Comparison of ENCODE assay signal across 15 cellular contexts in genomic region chr5:56522972-56523371, GRCh38.
A peak's percentile ranks its signal among the peaks of the same experiment; 100 is the strongest.
DNase-seq lines count a peak whose midpoint lies in the region; ATAC-seq and TF ChIP-seq lines count a peak whose summit lies in the region.
"Had no signal": no experiment of that assay in that cellular context is flagged by ENCODE, and none has a peak within 500 bp of the region (broad histone marks: within the 10 kb centered on the region; RNA-seq: fewer than 3 reads in every experiment).

No MANE protein-coding gene starts in this region.

- H3K18ac ChIP-seq in IMR-90 (ENCODE audit: low read depth, low read length): no peak overlapping the region

- H2AK9ac ChIP-seq in IMR-90 (replicated peaks; ENCODE audit: low read depth, low read length, poor library complexity): no peak overlapping the region

- H3K4me2 ChIP-seq in IMR-90 (ENCODE audit: low read depth, low read length) (no peak overlapping the region), OCI-LY7 (ENCODE audit: low read length) (no peak overlapping the region)

- peaks cover 2% of the 10 kb centered on the region; the same call in 1 of the 2 replicates for H3K4me1 ChIP-seq in IMR-90 (ENCODE audit: control insufficient read depth, insufficient read depth, low read length)
- H3K4me1 ChIP-seq in esophagus muscularis mucosa: peaks cover 9 to 34% (median 23%) of the 10 kb centered on the region in 4 donors
- H3K4me1 ChIP-seq in thoracic aorta (ENCODE audit: control insufficient read depth in 1 of 2, low read depth in 2 of 2): peaks cover 19 to 39% of the 10 kb centered on the region in 2 donors
- H3K4me1 ChIP-seq in OCI-LY7 (ENCODE audit: insufficient read depth, low read length, poor library complexity, severe bottlenecking): no peaks in the 10 kb centered on the region

- no peak overlapping the region for H4K91ac ChIP-seq in IMR-90 (ENCODE audit: insufficient read depth, low read depth, low read length)

- no peak overlapping the region for H2BK5ac ChIP-seq in IMR-90 (ENCODE audit: low read depth, low read length, poor library complexity, severe bottlenecking)

- H4K20me1 ChIP-seq in IMR-90 (ENCODE audit: insufficient read depth, low read length): no peaks in the 10 kb centered on the region
- H4K20me1 ChIP-seq in OCI-LY7 (ENCODE audit: insufficient read depth, low read length): no peaks in the 10 kb centered on the region

- TF ChIP-seq CTCF in IMR-90 (conservative IDR thresholded peaks at IDR 0.05; ENCODE audit: low read depth, low read length) (no peak), esophagus muscularis mucosa (IDR thresholded peaks at IDR 0.05) (no peak), thoracic aorta (IDR thresholded peaks at IDR 0.05) (no peak), OCI-LY7 (conservative IDR thresholded peaks at IDR 0.05; ENCODE audit: low read length) (no peak), chondrocyte (IDR thresholded peaks at IDR 0.05) (no peak)

- peaks cover 8% of the 10 kb centered on the region for H3K27me3 ChIP-seq in IMR-90 (ENCODE audit: control insufficient read depth, insufficient read depth, low read length)
- no peaks in the 10 kb centered on the region for H3K27me3 ChIP-seq in esophagus muscularis mucosa
- H3K27me3 ChIP-seq in thoracic aorta (replicated peaks; ENCODE audit: insufficient read depth): no peaks in the 10 kb centered on the region

- no peak overlapping the region for H2AFZ ChIP-seq in IMR-90 (replicated peaks; ENCODE audit: low read length, poor library complexity)
- no peak overlapping the region for H2AFZ ChIP-seq in OCI-LY7 (ENCODE audit: low read length)

- no peak overlapping the region for H2BK20ac ChIP-seq in IMR-90 (ENCODE audit: low read depth, low read length)

- dilution Hi-C loops in IMR-90 (cut with HindIII; ENCODE audit: low sequenced_read_pairs, unreplicated experiment): no loop called here

- no peak overlapping the region for H4K5ac ChIP-seq in IMR-90 (ENCODE audit: low read depth, low read length)

- no peaks in the 10 kb centered on the region for H3K79me2 ChIP-seq in OCI-LY7 (ENCODE audit: insufficient read depth, low read depth, low read length)

- H3K56ac ChIP-seq in IMR-90 (ENCODE audit: extremely low read depth, insufficient read depth, low read length): no peak overlapping the region

- no peak for TF ChIP-seq POLR2A in IMR-90 (IDR thresholded peaks at IDR 0.05; ENCODE audit: low read depth, low read length)
- no peak for TF ChIP-seq POLR2A in esophagus muscularis mucosa (IDR thresholded peaks at IDR 0.05; ENCODE audit: low read depth)

- H3K27me3 Mint-ChIP-seq in chondrocyte (ENCODE audit: low read depth): no peaks in the 10 kb centered on the region
- H3K27me3 Mint-ChIP-seq: activated T-cell treated with anti-CD3 and anti-CD28 coated beads, Interleukin-2, amount 50 U/mL, for 24 hours; CD4-positive, alpha-beta T cell; stimulated activated naive B cell treated with anti-CD40 and anti-IgM and Interleukin-4, amounts not matched to agents 10 μg/mL and 1 μg/mL and 100 μg/mL, for 72 hours had no signal

- H3K27ac Mint-ChIP-seq in chondrocyte (ENCODE audit: unreplicated experiment): no peak overlapping the region
- H3K27ac Mint-ChIP-seq: activated T-cell treated with anti-CD3 and anti-CD28 coated beads, Interleukin-2, amount 50 U/mL, for 24 hours; CD4-positive, alpha-beta T cell; progenitor cell of endocrine pancreas; stimulated activated naive B cell treated with anti-CD40 and anti-IgM and Interleukin-4, amounts not matched to agents 10 μg/mL and 1 μg/mL and 100 μg/mL, for 72 hours; T-helper 1 cell treated with Interleukin-12 subunit alpha and Interleukin-12 subunit beta and Interleukin-4 antibody, amounts not matched to agents 30 μg/mL and 1 μg/mL, for 36 hours had no signal

- H3K9me3 Mint-ChIP-seq in chondrocyte (ENCODE audit: low read depth): no peaks in the 10 kb centered on the region
- H3K9me3 Mint-ChIP-seq: activated T-cell treated with anti-CD3 and anti-CD28 coated beads, Interleukin-2, amount 50 U/mL, for 24 hours; CD4-positive, alpha-beta T cell; stimulated activated naive B cell treated with anti-CD40 and anti-IgM and Interleukin-4, amounts not matched to agents 10 μg/mL and 1 μg/mL and 100 μg/mL, for 72 hours; T-helper 1 cell treated with Interleukin-12 subunit alpha and Interleukin-12 subunit beta and Interleukin-4 antibody, amounts not matched to agents 30 μg/mL and 1 μg/mL, for 36 hours had no signal

- no peaks in the 10 kb centered on the region for H3K9me2 ChIP-seq in OCI-LY7 (ENCODE audit: insufficient read depth, low read length)

- in situ Hi-C loops in IMR-90 (cut with MboI; ENCODE audit: low sequenced_read_pairs): no loop called here

- TF ChIP-seq RAD21 in IMR-90 (IDR thresholded peaks at IDR 0.05; ENCODE audit: low read length): no peak

- TF ChIP-seq EP300 in esophagus muscularis mucosa (IDR thresholded peaks at IDR 0.05): no peak

- no peak overlapping the region for H3K14ac ChIP-seq in IMR-90 (replicated peaks; ENCODE audit: low read depth, low read length)

- DNase-seq in IMR-90 (peak; percentile 24), esophagus muscularis mucosa (ENCODE audit: extremely low spot score) (no peak), left lobe of liver (ENCODE audit: low spot score) (peak; percentile 72), thoracic aorta (ENCODE audit: low spot score) (peak; percentile 9), OCI-LY7 (ENCODE audit: low spot score) (no peak), HuH-7 (ENCODE audit: low spot score) (no peak), chondrocyte (ENCODE audit: low spot score) (no peak)
- DNase-seq: activated CD4-positive, alpha-beta T cell treated with anti-CD3 and anti-CD28 coated beads for 4 hours; activated T-cell treated with anti-CD3 and anti-CD28 coated beads, Interleukin-2, amount 50 U/mL, for 24 hours; CD4-positive, alpha-beta T cell; stimulated activated CD4-positive, alpha-beta T cell treated with anti-CD3 and anti-CD28 coated beads, Interleukin-4, amount 100 ng/mL, for 24 hours; stimulated activated naive B cell treated with anti-CD40 and anti-IgM and Interleukin-4, amounts not matched to agents 10 μg/mL and 1 μg/mL and 100 μg/mL, for 72 hours had no signal

- no peak overlapping the region for H2BK15ac ChIP-seq in IMR-90 (ENCODE audit: low read depth, low read length)

- ATAC-seq in IMR-90 (ENCODE audit: low read depth): peak; percentile 21; the same call in 1 of the 2 replicates
- ATAC-seq in left lobe of liver: peak; percentile 97
- peak; percentile 56 for ATAC-seq in thoracic aorta (ENCODE audit: insufficient number of reproducible peaks, low FRiP score, low read depth)
- ATAC-seq in GM21447 (IDR thresholded peaks at IDR 0.05; ENCODE audit: unreplicated experiment): no peak
- ATAC-seq: stimulated activated naive B cell treated with anti-CD40 and anti-IgM and Interleukin-4, amounts not matched to agents 10 μg/mL and 1 μg/mL and 100 μg/mL, for 72 hours had no signal

- H3K9me3 ChIP-seq in IMR-90 (ENCODE audit: control insufficient read depth, insufficient read depth, low read length) (no peaks in the 10 kb centered on the region), esophagus muscularis mucosa (no peaks in the 10 kb centered on the region), thoracic aorta (no peaks in the 10 kb centered on the region), OCI-LY7 (ENCODE audit: low read length) (no peaks in the 10 kb centered on the region)

- BruUV-seq in IMR-90 (replicated peaks; lab: Mats Ljungman, UMichigan): no TSS peak
- BruUV-seq in OCI-LY7 (replicated peaks; lab: Mats Ljungman, UMichigan): no TSS peak

- H3K23ac ChIP-seq in IMR-90 (ENCODE audit: low read depth, low read length): no peak overlapping the region

- POLR2A ChIA-PET in IMR-90 (lab: Charles Lee; ENCODE audit: unreplicated experiment): no interaction called here
- POLR2A ChIA-PET in OCI-LY7 (lab: Charles Lee): no interaction called here

- intact Hi-C loops in IMR-90 (cut with micrococcal nuclease) (no loop called here), esophagus muscularis mucosa (cut with DNase I) (no loop called here), OCI-LY7 (cut with micrococcal nuclease; ENCODE audit: unreplicated experiment) (no loop called here)

- no peak overlapping the region for H3K4me3 Mint-ChIP-seq in chondrocyte (ENCODE audit: unreplicated experiment)
- H3K4me3 Mint-ChIP-seq: activated T-cell treated with anti-CD3 and anti-CD28 coated beads, Interleukin-2, amount 50 U/mL, for 24 hours; CD4-positive, alpha-beta T cell; stimulated activated naive B cell treated with anti-CD40 and anti-IgM and Interleukin-4, amounts not matched to agents 10 μg/mL and 1 μg/mL and 100 μg/mL, for 72 hours; T-helper 1 cell treated with Interleukin-12 subunit alpha and Interleukin-12 subunit beta and Interleukin-4 antibody, amounts not matched to agents 30 μg/mL and 1 μg/mL, for 36 hours had no signal

- no peak overlapping the region for H4K8ac ChIP-seq in IMR-90 (ENCODE audit: low read depth in 2 of 2, low read length in 2 of 2)

- no peak overlapping the region for H3K27ac ChIP-seq in IMR-90 (ENCODE audit: insufficient read depth, low read length)
- peak overlapping the region in 3 of 4 donors; percentile 3 to 53 (median 51) for H3K27ac ChIP-seq in esophagus muscularis mucosa (replicated peaks in 1 of 4)
- peak overlapping the region; percentile 35 to 54 for H3K27ac ChIP-seq in thoracic aorta
- no peak overlapping the region for H3K27ac ChIP-seq in OCI-LY7 (ENCODE audit: low read depth, low read length, poor library complexity, severe bottlenecking)

- H3K36me3 Mint-ChIP-seq in chondrocyte (ENCODE audit: low read depth): no peaks in the 10 kb centered on the region
- H3K36me3 Mint-ChIP-seq: stimulated activated naive B cell treated with anti-CD40 and anti-IgM and Interleukin-4, amounts not matched to agents 10 μg/mL and 1 μg/mL and 100 μg/mL, for 72 hours had no signal

- CTCF ChIA-PET in IMR-90 (lab: Yijun Ruan, JAX) (no interaction called here), OCI-LY7 (lab: Charles Lee; ENCODE audit: unreplicated experiment) (interaction anchor here (0.5 kb wide), 1 partner anchor 10 kb away, joined by 3 read pairs; no protein-coding TSS in a partner anchor)

- H3K4ac ChIP-seq in IMR-90 (ENCODE audit: low read depth, low read length): no peak overlapping the region

- no peak overlapping the region for H2AK5ac ChIP-seq in IMR-90 (ENCODE audit: low read depth, low read length)

- H3K9me1 ChIP-seq in IMR-90 (ENCODE audit: insufficient read depth, low read length): no peaks in the 10 kb centered on the region

- no peak overlapping the region for H3K9ac ChIP-seq in IMR-90 (ENCODE audit: low read depth, low read length)

- no peak overlapping the region for H3K4me3 ChIP-seq in IMR-90 (ENCODE audit: insufficient read depth, low read depth, low read length)
- no peak overlapping the region for H3K4me3 ChIP-seq in esophagus muscularis mucosa
- H3K4me3 ChIP-seq in thoracic aorta: no peak overlapping the region
- H3K4me3 ChIP-seq in OCI-LY7 (ENCODE audit: low read depth, low read length, poor library complexity, severe bottlenecking): no peak overlapping the region

- H3K79me1 ChIP-seq in IMR-90 (ENCODE audit: low read depth in 1 of 2, low read length in 2 of 2): no peaks in the 10 kb centered on the region

- no peak overlapping the region for H2BK120ac ChIP-seq in IMR-90 (ENCODE audit: low read depth, low read length)

- H3K4me1 Mint-ChIP-seq in chondrocyte (ENCODE audit: low read depth): peaks cover 24% of the 10 kb centered on the region

- H3K36me3 ChIP-seq in IMR-90 (ENCODE audit: control insufficient read depth, insufficient read depth, low read length) (no peaks in the 10 kb centered on the region), esophagus muscularis mucosa (no peaks in the 10 kb centered on the region), thoracic aorta (no peaks in the 10 kb centered on the region), OCI-LY7 (ENCODE audit: insufficient read depth, low read length) (no peaks in the 10 kb centered on the region)

- no CpG with 5 or more reads among the region's 1 CpG for WGBS in IMR-90 (ENCODE audit: extremely low coverage in 2 of 2, insufficient read length in 1 of 2), 2 experiments
- WGBS in esophagus muscularis mucosa: 74% methylated on average over 1 of the region's 1 CpG

Comparison
In these comparisons a context has a peak if more than half of its experiments do, and no peak if none do; other contexts are left out.
1. DNase-seq: peak in IMR-90 (single experiment), left lobe of liver (single experiment) and thoracic aorta (single experiment); none in esophagus muscularis mucosa (single experiment), OCI-LY7 (single experiment), HuH-7 (single experiment) and chondrocyte (single experiment).
2. H3K27ac ChIP-seq: peak in esophagus muscularis mucosa (3 of 4) and thoracic aorta (2 of 2); none in IMR-90 (single experiment) and OCI-LY7 (single experiment).